9 cellular contexts compared by ENCODE assay signal in the genomic region with DNA sequence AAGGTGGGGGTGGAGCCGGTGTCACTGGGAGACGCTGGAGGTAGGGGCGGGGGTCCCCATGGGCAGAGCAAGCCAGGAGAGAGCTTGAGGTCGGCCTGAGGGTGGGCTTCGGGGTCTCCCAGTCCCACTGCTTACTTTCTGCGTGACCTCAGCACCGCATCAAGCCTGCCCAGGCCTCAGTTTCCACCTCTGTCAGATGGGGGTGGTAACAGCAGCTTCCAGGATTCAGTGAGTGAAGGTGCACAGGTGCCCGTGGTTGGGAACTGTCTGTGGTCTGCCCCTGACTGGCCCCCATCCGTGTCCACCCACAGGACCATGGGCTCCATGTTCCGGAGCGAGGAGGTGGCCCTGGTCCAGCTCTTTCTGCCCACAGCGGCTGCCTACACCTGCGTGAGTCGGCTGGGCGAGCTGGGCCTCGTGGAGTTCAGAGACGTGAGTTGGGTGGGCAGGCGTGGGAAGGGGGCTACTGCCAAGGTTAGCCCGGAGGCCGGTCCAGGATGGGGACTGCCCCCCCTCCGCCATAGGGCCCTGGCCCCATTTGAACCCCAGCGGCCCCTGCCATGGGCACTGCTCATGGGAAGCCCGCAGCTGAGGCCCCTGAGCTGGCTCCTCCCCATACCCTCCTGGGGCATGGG. TPM values are rescaled to one million over a fixed set of nuclear protein-coding genes. Genes with fewer than 3 reads are reported as not detected.
DNase-seq lines count a peak whose midpoint lies in the region; ATAC-seq and TF ChIP-seq lines count a peak whose summit lies in the region.
"Had no signal": no experiment of that assay in that cellular context is flagged by ENCODE, and none has a peak within 500 bp of the region (broad histone marks: within the 10 kb centered on the region; RNA-seq: fewer than 3 reads in every experiment).

No MANE protein-coding gene starts in this region.

- peaks cover 20 to 58% of the 10 kb centered on the region in 2 donors for H3K4me1 ChIP-seq in left lung
- H3K4me1 ChIP-seq in thymus (ENCODE audit: control insufficient read depth, insufficient read depth, low read length): peaks cover 17% of the 10 kb centered on the region

- no peak for DNase-seq in activated CD4-positive, alpha-beta T cell treated with anti-CD3 and anti-CD28 coated beads, Interleukin-2, amount 10 ng/mL, durations not matched to agents 24 days and 14 days
- DNase-seq in activated CD4-positive, alpha-beta T cell treated with anti-CD3 and anti-CD28 coated beads, Interleukin-2, amount 50 U/mL, for 1 hour: no peak
- DNase-seq in left lung: peak in 1 of 2 donors; percentile 73
- DNase-seq: NCI-H2227 treated with DMSO at 0.1 percent for 48 hours had no signal

- H3K4me3 Mint-ChIP-seq in activated CD4-positive, alpha-beta T cell treated with anti-CD3 and anti-CD28 coated beads, Interleukin-2, amount 10 ng/mL, durations not matched to agents 24 days and 14 days: peak overlapping the region; percentile 92
- peak overlapping the region; percentile 89 for H3K4me3 Mint-ChIP-seq in activated naive CD8-positive, alpha-beta T cell

- no peak for ATAC-seq in left lung
- no peak for ATAC-seq in HG03520 (IDR thresholded peaks at IDR 0.05; ENCODE audit: unreplicated experiment)
- no peak for ATAC-seq in HG03521 (IDR thresholded peaks at IDR 0.05; ENCODE audit: unreplicated experiment)
- ATAC-seq in GM19395 (IDR thresholded peaks at IDR 0.05; ENCODE audit: unreplicated experiment): no peak

- no peak for TF ChIP-seq CTCF in left lung (IDR thresholded peaks at IDR 0.05)

- intact Hi-C loops in activated CD4-positive, alpha-beta T cell treated with anti-CD3 and anti-CD28 coated beads, Interleukin-2, amount 10 ng/mL, durations not matched to agents 24 days and 14 days (cut with micrococcal nuclease): loop anchor here (1.0 kb wide), 1 partner anchor 11 kb away; the partner anchor contains the start of gene NDUFS8
- intact Hi-C loops in left lung (cut with DNase I): no loop called here

- 85% methylated on average over 23 of the region's 23 CpGs for whole genome bisulfite sequencing in thymus

- H3K27ac ChIP-seq in left lung: peak overlapping the region; percentile 90 to 98
- H3K27ac ChIP-seq in thymus (ENCODE audit: low read depth): peak overlapping the region; percentile 48

- no peaks in the 10 kb centered on the region for H3K27me3 Mint-ChIP-seq in activated CD4-positive, alpha-beta T cell treated with anti-CD3 and anti-CD28 coated beads, Interleukin-2, amount 10 ng/mL, durations not matched to agents 24 days and 14 days
- no peaks in the 10 kb centered on the region for H3K27me3 Mint-ChIP-seq in activated naive CD8-positive, alpha-beta T cell

- peaks cover 10% of the 10 kb centered on the region for H3K36me3 Mint-ChIP-seq in activated CD4-positive, alpha-beta T cell treated with anti-CD3 and anti-CD28 coated beads, Interleukin-2, amount 10 ng/mL, durations not matched to agents 24 days and 14 days (ENCODE audit: low read depth)
- H3K36me3 Mint-ChIP-seq in activated naive CD8-positive, alpha-beta T cell: no peaks in the 10 kb centered on the region

- peak overlapping the region; percentile 93 for H3K27ac Mint-ChIP-seq in activated CD4-positive, alpha-beta T cell treated with anti-CD3 and anti-CD28 coated beads, Interleukin-2, amount 10 ng/mL, durations not matched to agents 24 days and 14 days
- peak overlapping the region; percentile 86 for H3K27ac Mint-ChIP-seq in activated naive CD8-positive, alpha-beta T cell

- peak overlapping the region; percentile 74 to 78 for H3K4me3 ChIP-seq in left lung
- peak overlapping the region; percentile 68 for H3K4me3 ChIP-seq in thymus (ENCODE audit: low read length)

- H3K36me3 ChIP-seq in left lung (peaks cover 0 to 55% of the 10 kb centered on the region in 2 donors), thymus (ENCODE audit: control insufficient read depth, insufficient read depth) (peaks cover 54% of the 10 kb centered on the region)

- H3K9me3 ChIP-seq in left lung (no peaks in the 10 kb centered on the region), thymus (ENCODE audit: control insufficient read depth) (no peaks in the 10 kb centered on the region)

- H3K27me3 ChIP-seq in left lung: no peaks in the 10 kb centered on the region
- no peaks in the 10 kb centered on the region for H3K27me3 ChIP-seq in thymus (ENCODE audit: control insufficient read depth, insufficient read depth)

- H3K4me1 Mint-ChIP-seq in activated CD4-positive, alpha-beta T cell treated with anti-CD3 and anti-CD28 coated beads, Interleukin-2, amount 10 ng/mL, durations not matched to agents 24 days and 14 days: peaks cover 19% of the 10 kb centered on the region
- peaks cover 20% of the 10 kb centered on the region for H3K4me1 Mint-ChIP-seq in activated naive CD8-positive, alpha-beta T cell (ENCODE audit: low read depth)

- H3K9me3 Mint-ChIP-seq in activated CD4-positive, alpha-beta T cell treated with anti-CD3 and anti-CD28 coated beads, Interleukin-2, amount 10 ng/mL, durations not matched to agents 24 days and 14 days: no peaks in the 10 kb centered on the region
- no peaks in the 10 kb centered on the region for H3K9me3 Mint-ChIP-seq in activated naive CD8-positive, alpha-beta T cell (ENCODE audit: low read depth)

RNA-seq across cellular contexts. Expression of gene TCIRG1, which starts 2.2 kb away (rescaled TPM):
- 141 and 149 TPM in 2 replicates for total RNA-seq in activated CD4-positive, alpha-beta T cell treated with anti-CD3 and anti-CD28 coated beads, Interleukin-2, amount 10 ng/mL, durations not matched to agents 24 days and 14 days
- total RNA-seq in left lung: 100 to 1,000 TPM; 191 to 323 TPM
- polyA plus RNA-seq in thymus: 236 TPM

RNA-seq across cellular contexts. Expression of gene NDUFS8, which starts 10.6 kb away (rescaled TPM):
- total RNA-seq in activated CD4-positive, alpha-beta T cell treated with anti-CD3 and anti-CD28 coated beads, Interleukin-2, amount 10 ng/mL, durations not matched to agents 24 days and 14 days: 153 and 159 TPM in 2 replicates
- 100 to 1,000 TPM; 148 to 151 TPM for total RNA-seq in left lung
- polyA plus RNA-seq in thymus: 84.1 TPM

RNA-seq across cellular contexts. Expression of gene ALDH3B1, which starts 30.9 kb away (rescaled TPM):
- not detected in 2 replicates for total RNA-seq in activated CD4-positive, alpha-beta T cell treated with anti-CD3 and anti-CD28 coated beads, Interleukin-2, amount 10 ng/mL, durations not matched to agents 24 days and 14 days
- 10 to 100 TPM; 59.3 to 87.1 TPM for total RNA-seq in left lung
- 3.9 TPM for polyA plus RNA-seq in thymus

RNA-seq across cellular contexts. Expression of gene UNC93B1, which starts 37.2 kb away (rescaled TPM):
- 13.8 and 15.6 TPM in 2 replicates for total RNA-seq in activated CD4-positive, alpha-beta T cell treated with anti-CD3 and anti-CD28 coated beads, Interleukin-2, amount 10 ng/mL, durations not matched to agents 24 days and 14 days
- total RNA-seq in left lung: 10 to 100 TPM; 52.5 to 98.9 TPM
- 30.8 TPM for polyA plus RNA-seq in thymus

Comparison
In these comparisons a context has a peak if more than half of its experiments do, and no peak if none do; other contexts are left out.
1. RNA of gene ALDH3B1, which starts 30.9 kb away (total RNA-seq): 59.3 to 87.1 TPM in left lung; not detected in activated CD4-positive, alpha-beta T cell treated with anti-CD3 and anti-CD28 coated beads, Interleukin-2, amount 10 ng/mL, durations not matched to agents 24 days and 14 days; every median in the first group is over 10 times any median in the second.